In the genomic region with DNA sequence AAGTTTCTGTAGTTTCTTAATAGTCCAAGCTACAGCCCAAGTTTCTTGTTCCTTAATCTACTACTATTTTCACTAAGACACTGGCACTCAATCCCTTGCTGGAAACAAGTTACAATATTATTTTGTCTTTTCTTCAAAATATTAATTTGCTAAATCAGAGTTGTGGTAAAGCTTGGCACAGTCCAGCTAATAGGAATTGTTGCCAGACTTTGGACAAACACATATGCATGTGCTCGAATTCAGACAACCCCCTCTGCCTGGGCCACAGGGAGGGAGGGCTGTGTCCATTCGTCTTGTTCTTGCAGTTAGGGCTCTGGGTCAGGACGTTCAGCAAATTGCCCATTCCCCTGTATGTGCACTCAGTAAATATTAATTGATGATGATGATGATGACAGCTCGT, we compare ENCODE assay signal across 17 cellular contexts.
DNase-seq lines count a peak whose midpoint lies in the region; ATAC-seq and TF ChIP-seq lines count a peak whose summit lies in the region.
"Had no signal": no experiment of that assay in that cellular context is flagged by ENCODE, and none has a peak within 500 bp of the region (broad histone marks: within the 10 kb centered on the region; RNA-seq: fewer than 3 reads in every experiment).

No MANE protein-coding gene starts in this region.

- H3K4me1 ChIP-seq in HEK293 (ENCODE audit: control insufficient read depth, insufficient read depth, low read length) (no peaks in the 10 kb centered on the region), adipocyte (ENCODE audit: control insufficient read depth, insufficient read depth, low read length) (peaks cover 6% of the 10 kb centered on the region), gastroesophageal sphincter (no peaks in the 10 kb centered on the region)
- H3K4me1 ChIP-seq: Caco-2 had no signal

- H3K9me3 Mint-ChIP-seq in activated CD4-positive, alpha-beta memory T cell treated with anti-CD3 and anti-CD28 coated beads for 36 hours: no peaks in the 10 kb centered on the region
- H3K9me3 Mint-ChIP-seq: GM23338, H9, HFFc6 had no signal

- no peaks in the 10 kb centered on the region for H3K36me3 ChIP-seq in HEK293 (ENCODE audit: control insufficient read depth in 2 of 2, insufficient read depth in 1 of 2, low read length in 2 of 2)
- peaks cover 23% of the 10 kb centered on the region for H3K36me3 ChIP-seq in adipocyte (ENCODE audit: control insufficient read depth, insufficient read depth, low read length, severe bottlenecking)
- no peaks in the 10 kb centered on the region for H3K36me3 ChIP-seq in gastroesophageal sphincter

- H3K27ac ChIP-seq in HEK293 (ENCODE audit: extremely low read depth, low read depth, low read length) (no peak overlapping the region), gastroesophageal sphincter (no peak overlapping the region)

- no peak for TF ChIP-seq POLR2A in gastroesophageal sphincter (IDR thresholded peaks at IDR 0.05)

- H3K4me1 Mint-ChIP-seq in activated CD4-positive, alpha-beta memory T cell treated with anti-CD3 and anti-CD28 coated beads for 36 hours (ENCODE audit: low read depth): no peaks in the 10 kb centered on the region

- H3K27me3 ChIP-seq in adipocyte (replicated peaks; ENCODE audit: control insufficient read depth, insufficient read depth, low read length) (no peaks in the 10 kb centered on the region), gastroesophageal sphincter (peaks cover 3% of the 10 kb centered on the region)

- no peak for TF ChIP-seq EP300 in gastroesophageal sphincter (IDR thresholded peaks at IDR 0.05)

- no peaks in the 10 kb centered on the region for H3K36me3 Mint-ChIP-seq in activated CD4-positive, alpha-beta memory T cell treated with anti-CD3 and anti-CD28 coated beads for 36 hours
- H3K36me3 Mint-ChIP-seq: CD4-positive, alpha-beta memory T cell had no signal

- DNase-seq in adipocyte (ENCODE audit: low read depth) (no peak), fibroblast of the aortic adventitia (ENCODE audit: low read depth) (peak; percentile 63), AG08396 (ENCODE audit: low spot score) (no peak)
- DNase-seq in activated CD4-positive, alpha-beta memory T cell treated with anti-CD3 and anti-CD28 coated beads for 36 hours: no peak
- DNase-seq: AML-193; C1 segment of cervical spinal cord; Caco-2; CD4-positive, alpha-beta memory T cell; DMS153; EL; GDM1; HFFc6 had no signal

- no peak overlapping the region for H3K4me3 Mint-ChIP-seq in activated CD4-positive, alpha-beta memory T cell treated with anti-CD3 and anti-CD28 coated beads for 36 hours
- H3K4me3 Mint-ChIP-seq: CD4-positive, alpha-beta memory T cell; GM23338; H9; HFFc6 had no signal

- POLR2A ChIA-PET in HEK293 (lab: Yijun Ruan, JAX): no interaction called here
- POLR2A ChIA-PET in activated CD4-positive, alpha-beta memory T cell treated with anti-CD3 and anti-CD28 coated beads for 36 hours (lab: Charles Lee): no interaction called here

- H3K9me3 ChIP-seq in HEK293 (ENCODE audit: control insufficient read depth, insufficient read depth, low read depth, low read length) (no peaks in the 10 kb centered on the region), adipocyte (ENCODE audit: control insufficient read depth, low read length) (no peaks in the 10 kb centered on the region), gastroesophageal sphincter (no peaks in the 10 kb centered on the region)
- H3K9me3 ChIP-seq: Caco-2 had no signal

- H3K4me3 ChIP-seq in HEK293 (ENCODE audit: low read depth, low read length) (no peak overlapping the region), adipocyte (ENCODE audit: low read length) (no peak overlapping the region), fibroblast of the aortic adventitia (ENCODE audit: low read depth, low read length) (no peak overlapping the region), gastroesophageal sphincter (no peak overlapping the region)
- H3K4me3 ChIP-seq: GM23338 had no signal

- WGBS in gastroesophageal sphincter (ENCODE audit: low coverage in 1 of 2), 2 donors: 32 to 43% methylated on average over 3 to 4 of the region's 4 CpGs

- H3K9ac ChIP-seq in adipocyte (ENCODE audit: low read length): peak overlapping the region; percentile 2

- CTCF ChIA-PET in HEK293 (lab: Yijun Ruan, JAX): interaction anchor here (0.7 to 1.4 kb wide), 5 partner anchors 13 to 202 kb away, joined by 3 to 5 read pairs (median 3); no protein-coding TSS in a partner anchor
- CTCF ChIA-PET in activated CD4-positive, alpha-beta memory T cell treated with anti-CD3 and anti-CD28 coated beads for 36 hours (lab: Charles Lee): no interaction called here

- H3K27ac Mint-ChIP-seq in activated CD4-positive, alpha-beta memory T cell treated with anti-CD3 and anti-CD28 coated beads for 36 hours: no peak overlapping the region
- H3K27ac Mint-ChIP-seq: CD4-positive, alpha-beta memory T cell; GM23338; H9 had no signal

- TF ChIP-seq CTCF in HEK293 (tag by site-specific recombination; IDR thresholded peaks at IDR 0.05) (no peak), fibroblast of the aortic adventitia (IDR thresholded peaks at IDR 0.05; ENCODE audit: insufficient read depth, low read length) (no peak), gastroesophageal sphincter (IDR thresholded peaks at IDR 0.05) (no peak)

- ATAC-seq in gastroesophageal sphincter: no peak
- ATAC-seq: HCT116 had no signal

- H3K27me3 Mint-ChIP-seq in activated CD4-positive, alpha-beta memory T cell treated with anti-CD3 and anti-CD28 coated beads for 36 hours: peaks cover 11% of the 10 kb centered on the region

- intact Hi-C loops in activated CD4-positive, alpha-beta memory T cell treated with anti-CD3 and anti-CD28 coated beads for 36 hours (cut with micrococcal nuclease): no loop called here

TF ChIP-seq in HEK293, 187 proteins besides CTCF, POLR2A, EP300 and RAD21:
- no peak for TF ChIP-seq EGR2 (tag by site-specific recombination; IDR thresholded peaks at IDR 0.05; ENCODE audit: low read depth)
- no peak for TF ChIP-seq ZNF530 (tag by site-specific recombination; IDR thresholded peaks at IDR 0.05; ENCODE audit: low read depth)
- TF ChIP-seq, protein P1, sequence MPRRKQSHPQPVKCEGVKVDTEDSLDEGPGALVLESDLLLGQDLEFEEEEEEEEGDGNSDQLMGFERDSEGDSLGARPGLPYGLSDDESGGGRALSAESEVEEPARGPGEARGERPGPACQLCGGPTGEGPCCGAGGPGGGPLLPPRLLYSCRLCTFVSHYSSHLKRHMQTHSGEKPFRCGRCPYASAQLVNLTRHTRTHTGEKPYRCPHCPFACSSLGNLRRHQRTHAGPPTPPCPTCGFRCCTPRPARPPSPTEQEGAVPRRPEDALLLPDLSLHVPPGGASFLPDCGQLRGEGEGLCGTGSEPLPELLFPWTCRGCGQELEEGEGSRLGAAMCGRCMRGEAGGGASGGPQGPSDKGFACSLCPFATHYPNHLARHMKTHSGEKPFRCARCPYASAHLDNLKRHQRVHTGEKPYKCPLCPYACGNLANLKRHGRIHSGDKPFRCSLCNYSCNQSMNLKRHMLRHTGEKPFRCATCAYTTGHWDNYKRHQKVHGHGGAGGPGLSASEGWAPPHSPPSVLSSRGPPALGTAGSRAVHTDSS (tag by site-specific recombination; IDR thresholded peaks at IDR 0.05): peak; percentile 39; the same call in 1 of the 2 replicates
- no peak for TF ChIP-seq ZNF391 (tag by site-specific recombination; IDR thresholded peaks at IDR 0.05; ENCODE audit: borderline replicate concordance, low read depth)
- no peak for TF ChIP-seq ZNF561 (tag by site-specific recombination; IDR thresholded peaks at IDR 0.05; ENCODE audit: borderline replicate concordance)
- no peak for TF ChIP-seq ZNF510 (tag by site-specific recombination; IDR thresholded peaks at IDR 0.05; ENCODE audit: insufficient replicate concordance)
